ENCODE assay signal across 17 cellular contexts in genomic region chr3:30123224-30123623, GRCh38.
A peak's percentile ranks its signal among the peaks of the same experiment; 100 is the strongest.
DNase-seq lines count a peak whose midpoint lies in the region; ATAC-seq and TF ChIP-seq lines count a peak whose summit lies in the region.
"Had no signal": no experiment of that assay in that cellular context is flagged by ENCODE, and none has a peak within 500 bp of the region (broad histone marks: within the 10 kb centered on the region; RNA-seq: fewer than 3 reads in every experiment).

No MANE protein-coding gene starts in this region.

- 93 to 100% methylated on average over 2 to 3 of the region's 3 CpGs for WGBS in gastroesophageal sphincter (ENCODE audit: low coverage in 1 of 2), 2 donors

- H3K36me3 ChIP-seq in gastroesophageal sphincter: no peaks in the 10 kb centered on the region

- ATAC-seq in left ventricle myocardium superior (peak; percentile 42), Right ventricle myocardium inferior (no peak), gastroesophageal sphincter (no peak)
- peak; percentile 21 for ATAC-seq in stimulated activated effector memory CD8-positive, alpha-beta T cell treated with anti-CD3 and anti-CD28 coated beads, Interleukin-12 subunit alpha, Interleukin-12 subunit beta, amount 100 ng/mL, for 72 hours
- ATAC-seq: GM12878 had no signal

- peak; percentile 7 to 26 for DNase-seq in SHP77 (lab: John Stamatoyannopoulos, UW)
- no peak for DNase-seq in SHP77 treated with DMSO at 0.1 percent for 48 hours (lab: John Stamatoyannopoulos, UW)
- no peak for DNase-seq in left ventricle myocardium superior
- no peak for DNase-seq in Right ventricle myocardium inferior (ENCODE audit: missing footprints)
- no peak for DNase-seq in stimulated activated effector memory CD8-positive, alpha-beta T cell treated with anti-CD3 and anti-CD28 coated beads, Interleukin-12 subunit alpha, Interleukin-12 subunit beta, amount 100 ng/mL, for 72 hours (ENCODE audit: low spot score in 2 of 2)
- DNase-seq: C1 segment of cervical spinal cord; Calu3; CD4-positive, alpha-beta memory T cell; COR-L47; DMS79; EL; GDM1; GM23248; H7; HCEC 1CT had no signal

- H3K4me3 Mint-ChIP-seq in stimulated activated effector memory CD8-positive, alpha-beta T cell treated with anti-CD3 and anti-CD28 coated beads, Interleukin-12 subunit alpha, Interleukin-12 subunit beta, amount 100 ng/mL, for 72 hours: no peak overlapping the region
- H3K4me3 Mint-ChIP-seq: CD4-positive, alpha-beta memory T cell had no signal

- TF ChIP-seq CTCF in gastroesophageal sphincter (IDR thresholded peaks at IDR 0.05): no peak

- H3K4me1 Mint-ChIP-seq in stimulated activated effector memory CD8-positive, alpha-beta T cell treated with anti-CD3 and anti-CD28 coated beads, Interleukin-12 subunit alpha, Interleukin-12 subunit beta, amount 100 ng/mL, for 72 hours: no peaks in the 10 kb centered on the region
- H3K4me1 Mint-ChIP-seq: CD4-positive, alpha-beta memory T cell had no signal

- intact Hi-C loops in left ventricle myocardium superior (cut with micrococcal nuclease) (no loop called here), Right ventricle myocardium inferior (cut with DNase I) (no loop called here)

- H3K9me3 Mint-ChIP-seq in stimulated activated effector memory CD8-positive, alpha-beta T cell treated with anti-CD3 and anti-CD28 coated beads, Interleukin-12 subunit alpha, Interleukin-12 subunit beta, amount 100 ng/mL, for 72 hours: no peaks in the 10 kb centered on the region

- no peak for TF ChIP-seq EP300 in gastroesophageal sphincter (IDR thresholded peaks at IDR 0.05)

- H3K27me3 ChIP-seq in gastroesophageal sphincter: no peaks in the 10 kb centered on the region

- no peak overlapping the region for H3K27ac ChIP-seq in gastroesophageal sphincter
- H3K27ac ChIP-seq: GM23248 had no signal

- no peak for TF ChIP-seq POLR2A in gastroesophageal sphincter (IDR thresholded peaks at IDR 0.05)

- no peaks in the 10 kb centered on the region for H3K36me3 Mint-ChIP-seq in stimulated activated effector memory CD8-positive, alpha-beta T cell treated with anti-CD3 and anti-CD28 coated beads, Interleukin-12 subunit alpha, Interleukin-12 subunit beta, amount 100 ng/mL, for 72 hours

- H3K4me1 ChIP-seq in gastroesophageal sphincter: no peaks in the 10 kb centered on the region

- no peaks in the 10 kb centered on the region for H3K9me3 ChIP-seq in gastroesophageal sphincter

- no peak overlapping the region for H3K4me3 ChIP-seq in gastroesophageal sphincter
- H3K4me3 ChIP-seq: GM12878, GM23248 had no signal

- H3K27ac Mint-ChIP-seq in stimulated activated effector memory CD8-positive, alpha-beta T cell treated with anti-CD3 and anti-CD28 coated beads, Interleukin-12 subunit alpha, Interleukin-12 subunit beta, amount 100 ng/mL, for 72 hours: no peak overlapping the region
- H3K27ac Mint-ChIP-seq: CD4-positive, alpha-beta memory T cell had no signal

Comparison
In these comparisons a context has a peak if more than half of its experiments do, and no peak if none do; other contexts are left out.
1. DNase-seq: peak in SHP77 (2 of 2); none in SHP77 treated with DMSO at 0.1 percent for 48 hours (single experiment), left ventricle myocardium superior (single experiment), Right ventricle myocardium inferior (single experiment) and stimulated activated effector memory CD8-positive, alpha-beta T cell treated with anti-CD3 and anti-CD28 coated beads, Interleukin-12 subunit alpha, Interleukin-12 subunit beta, amount 100 ng/mL, for 72 hours (0 of 2).
2. ATAC-seq: peak in left ventricle myocardium superior (single experiment) and stimulated activated effector memory CD8-positive, alpha-beta T cell treated with anti-CD3 and anti-CD28 coated beads, Interleukin-12 subunit alpha, Interleukin-12 subunit beta, amount 100 ng/mL, for 72 hours (single experiment); none in Right ventricle myocardium inferior (single experiment) and gastroesophageal sphincter (single experiment).